In genomic region chr13:80276371-80277289, GRCh38 we compare ENCODE assay signal across 9 cellular contexts.
DNase-seq lines count a peak whose midpoint lies in the region; ATAC-seq, FAIRE-seq and TF ChIP-seq lines count a peak whose summit lies in the region.
"Had no signal": no experiment of that assay in that cellular context is flagged by ENCODE, and none has a peak within 500 bp of the region (broad histone marks: within the 10 kb centered on the region; RNA-seq: fewer than 3 reads in every experiment).

No MANE protein-coding gene starts in this region.

- H3K36me3 Mint-ChIP-seq in activated CD4-positive, alpha-beta memory T cell treated with anti-CD3 and anti-CD28 coated beads, Interleukin-2, amount 10 ng/mL, durations not matched to agents 7 days and 5 days (ENCODE audit: low read depth) = no peaks in the 10 kb centered on the region

- H3K27me3 Mint-ChIP-seq in activated CD4-positive, alpha-beta memory T cell treated with anti-CD3 and anti-CD28 coated beads, Interleukin-2, amount 10 ng/mL, durations not matched to agents 7 days and 5 days = no peaks in the 10 kb centered on the region

- H3K4me1 Mint-ChIP-seq in activated CD4-positive, alpha-beta memory T cell treated with anti-CD3 and anti-CD28 coated beads, Interleukin-2, amount 10 ng/mL, durations not matched to agents 7 days and 5 days = no peaks in the 10 kb centered on the region

- no peak for FAIRE-seq in H54 (lab: Jason Lieb, UNC)

- TF ChIP-seq POLR2A in H54 (IDR thresholded peaks at IDR 0.05; ENCODE audit: low read depth, low read length) = no peak

- CTCF ChIA-PET in activated CD4-positive, alpha-beta memory T cell treated with anti-CD3 and anti-CD28 coated beads, Interleukin-2, amount 10 ng/mL, durations not matched to agents 7 days and 5 days (lab: Charles Lee) = no interaction called here

- DNase-seq in M059J (ENCODE audit: low read depth) = peak; percentile 65
- DNase-seq in hippocampal formation (lab: John Stamatoyannopoulos, UW) = peak; percentile 35 to 70
- DNase-seq in substantia nigra (lab: John Stamatoyannopoulos, UW) = peak in 37 of 49 donors; percentile 4 to 79 (median 18)
- DNase-seq in T-helper 2 cell = no peak
- no peak for DNase-seq in activated CD8-positive, alpha-beta memory T cell treated with anti-CD3 and anti-CD28 coated beads, Interleukin-2, amount 50 U/mL, for 4 hours
- DNase-seq in activated CD4-positive, alpha-beta memory T cell treated with anti-CD3 and anti-CD28 coated beads, Interleukin-2, amount 10 ng/mL, durations not matched to agents 7 days and 5 days = no peak
- no peak for DNase-seq in H54 (ENCODE audit: insufficient read length, low spot score)

- no peak overlapping the region for H3K27ac ChIP-seq in substantia nigra (ENCODE audit: low read depth, low read length, poor library complexity, severe bottlenecking)
- H3K27ac ChIP-seq: HL-60 had no signal

- POLR2A ChIA-PET in activated CD4-positive, alpha-beta memory T cell treated with anti-CD3 and anti-CD28 coated beads, Interleukin-2, amount 10 ng/mL, durations not matched to agents 7 days and 5 days (lab: Charles Lee) = no interaction called here

- ATAC-seq in SK-N-SH treated with all-trans-retinoic acid at 6 μM for 48 hours = peak; percentile 51

- H3K9me3 Mint-ChIP-seq in activated CD4-positive, alpha-beta memory T cell treated with anti-CD3 and anti-CD28 coated beads, Interleukin-2, amount 10 ng/mL, durations not matched to agents 7 days and 5 days = peaks cover 3% of the 10 kb centered on the region

- no peak overlapping the region for H3K27ac Mint-ChIP-seq in activated CD4-positive, alpha-beta memory T cell treated with anti-CD3 and anti-CD28 coated beads, Interleukin-2, amount 10 ng/mL, durations not matched to agents 7 days and 5 days

- H3K4me3 Mint-ChIP-seq in activated CD4-positive, alpha-beta memory T cell treated with anti-CD3 and anti-CD28 coated beads, Interleukin-2, amount 10 ng/mL, durations not matched to agents 7 days and 5 days = no peak overlapping the region

TF ChIP-seq in SK-N-SH treated with all-trans-retinoic acid at 6 μM for 48 hours, 23 proteins besides CTCF, POLR2A, EP300 and RAD21:
- TF ChIP-seq ZFP3 (CRISPR knock-in tag; IDR thresholded peaks at IDR 0.05) = no peak
- TF ChIP-seq SNAI2 (CRISPR knock-in tag; IDR thresholded peaks at IDR 0.05) = no peak
- no peak for TF ChIP-seq ISL1 (CRISPR knock-in tag; IDR thresholded peaks at IDR 0.05)
- TF ChIP-seq, protein P1, sequence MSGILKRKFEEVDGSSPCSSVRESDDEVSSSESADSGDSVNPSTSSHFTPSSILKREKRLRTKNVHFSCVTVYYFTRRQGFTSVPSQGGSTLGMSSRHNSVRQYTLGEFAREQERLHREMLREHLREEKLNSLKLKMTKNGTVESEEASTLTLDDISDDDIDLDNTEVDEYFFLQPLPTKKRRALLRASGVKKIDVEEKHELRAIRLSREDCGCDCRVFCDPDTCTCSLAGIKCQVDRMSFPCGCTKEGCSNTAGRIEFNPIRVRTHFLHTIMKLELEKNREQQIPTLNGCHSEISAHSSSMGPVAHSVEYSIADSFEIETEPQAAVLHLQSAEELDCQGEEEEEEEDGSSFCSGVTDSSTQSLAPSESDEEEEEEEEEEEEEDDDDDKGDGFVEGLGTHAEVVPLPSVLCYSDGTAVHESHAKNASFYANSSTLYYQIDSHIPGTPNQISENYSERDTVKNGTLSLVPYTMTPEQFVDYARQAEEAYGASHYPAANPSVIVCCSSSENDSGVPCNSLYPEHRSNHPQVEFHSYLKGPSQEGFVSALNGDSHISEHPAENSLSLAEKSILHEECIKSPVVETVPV (CRISPR knock-in tag; IDR thresholded peaks at IDR 0.05) = no peak
- TF ChIP-seq ESRRG (CRISPR knock-in tag; IDR thresholded peaks at IDR 0.05) = no peak
- TF ChIP-seq PATZ1 (CRISPR knock-in tag; IDR thresholded peaks at IDR 0.05; ENCODE audit: borderline replicate concordance) = no peak

Comparison
In these comparisons a context has a peak if more than half of its experiments do, and no peak if none do; other contexts are left out.
1. DNase-seq: peak in M059J (single experiment), hippocampal formation (2 of 2) and substantia nigra (37 of 49); none in T-helper 2 cell (0 of 5), activated CD8-positive, alpha-beta memory T cell treated with anti-CD3 and anti-CD28 coated beads, Interleukin-2, amount 50 U/mL, for 4 hours (single experiment), activated CD4-positive, alpha-beta memory T cell treated with anti-CD3 and anti-CD28 coated beads, Interleukin-2, amount 10 ng/mL, durations not matched to agents 7 days and 5 days (single experiment) and H54 (single experiment).